ENCODE assay signal across 11 cellular contexts in the genomic region with DNA sequence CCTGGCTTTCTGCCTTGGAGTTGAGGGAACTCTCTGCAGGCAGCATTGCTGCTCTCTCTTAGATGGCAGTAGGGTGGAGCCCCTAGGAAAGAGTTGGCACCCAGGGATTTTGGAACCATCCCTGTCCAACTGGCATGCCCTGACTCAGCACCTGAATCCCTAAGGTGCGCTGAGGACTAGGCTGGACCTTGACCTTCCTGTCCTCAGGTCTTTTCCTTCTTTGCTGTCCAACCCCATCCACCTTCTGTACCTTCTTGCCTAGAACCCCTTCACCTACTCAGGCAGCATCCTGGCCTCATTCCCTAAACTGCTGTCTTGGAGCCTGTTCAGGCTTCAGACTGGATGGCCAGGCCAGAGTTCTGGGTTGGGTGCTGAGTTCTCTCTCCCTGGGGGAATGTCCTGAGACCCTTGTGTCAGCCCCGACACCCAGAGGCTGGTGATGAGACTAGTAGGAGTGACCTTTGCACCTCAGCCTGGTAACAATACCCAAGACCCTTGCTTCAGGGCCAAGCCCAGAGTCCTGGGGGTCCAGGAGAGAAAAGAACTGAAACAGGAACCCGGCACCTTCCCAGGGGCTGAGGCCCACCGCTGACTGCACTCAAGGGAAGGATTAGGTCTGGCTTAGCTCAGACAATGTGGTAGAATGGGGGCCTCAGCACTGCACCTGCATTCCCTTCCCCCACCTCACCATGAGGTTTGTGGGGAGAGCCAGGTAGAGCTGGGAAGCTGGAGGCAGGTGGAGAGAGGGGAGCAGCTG. TPM values are rescaled to one million over a fixed set of nuclear protein-coding genes. Genes with fewer than 3 reads are reported as not detected.
A peak's percentile ranks its signal among the peaks of the same experiment; 100 is the strongest.
DNase-seq lines count a peak whose midpoint lies in the region; ATAC-seq, FAIRE-seq and TF ChIP-seq lines count a peak whose summit lies in the region.
"Had no signal": no experiment of that assay in that cellular context is flagged by ENCODE, and none has a peak within 500 bp of the region (broad histone marks: within the 10 kb centered on the region; RNA-seq: fewer than 3 reads in every experiment).

No MANE protein-coding gene starts in this region.

- peak overlapping the region; percentile 70; the same call in 1 of the 2 replicates for H2AFZ ChIP-seq in GM12878 (ENCODE audit: control insufficient read depth, low read depth, low read length)

- TF ChIP-seq EP300 in GM12878 (IDR thresholded peaks at IDR 0.05; ENCODE audit: borderline replicate concordance in 1 of 2, control insufficient read depth in 1 of 2, low read depth in 2 of 2, low read length in 2 of 2) = no peak
- no peak for TF ChIP-seq EP300 in upper lobe of left lung (IDR thresholded peaks at IDR 0.05)

- peak overlapping the region; percentile 65 for H3K9ac ChIP-seq in GM12878 (ENCODE audit: control insufficient read depth, insufficient read depth, low read length)

- ATAC-seq in activated T-cell treated with anti-CD3 and anti-CD28 coated beads, Interleukin-2, amount 50 U/mL, for 72 hours (replicated peaks in 1 of 2) = no peak
- ATAC-seq in GM12878 (no peak), upper lobe of left lung (ENCODE audit: low FRiP score in 2 of 2) (no peak), GM21576 (IDR thresholded peaks at IDR 0.05; ENCODE audit: unreplicated experiment) (no peak)

- no peak for FAIRE-seq in GM12878 (lab: Jason Lieb, UNC)
- FAIRE-seq: colon had no signal

- 0 out of 2 replicates have a peak overlapping the region, but pooled peaks have one; percentile 51 for H3K4me3 ChIP-seq in GM12878
- H3K4me3 ChIP-seq in mesodermal cell (ENCODE audit: extremely low read depth, insufficient read depth, low read length, poor library complexity, severe bottlenecking) = no peak overlapping the region
- no peak overlapping the region for H3K4me3 ChIP-seq in upper lobe of left lung

- CTCF ChIA-PET in GM12878 (lab: Yijun Ruan, JAX) = interaction anchor here (0.6 to 26.2 kb wide), 14 partner anchors 10 to 638 kb away, joined by 3 to 1301 read pairs (median 5); partner anchors contain the start of genes CLCF1, PPP1CA and RAD9A

- H3K27me3 Mint-ChIP-seq in activated T-cell treated with anti-CD3 and anti-CD28 coated beads, Interleukin-2, amount 50 U/mL, for 72 hours (ENCODE audit: low read depth) = no peaks in the 10 kb centered on the region

- SMC1A ChIA-PET in GM12878 (lab: Charles Lee; ENCODE audit: uncharacterized antibody, unreplicated experiment) = interaction anchor here (0.8 to 15.8 kb wide), 10 partner anchors 11 to 304 kb away, joined by 3 to 646 read pairs (median 6); partner anchors contain the start of genes CLCF1, PPP1CA, RAD9A and TBC1D10C

- H3K4me1 Mint-ChIP-seq in activated T-cell treated with anti-CD3 and anti-CD28 coated beads, Interleukin-2, amount 50 U/mL, for 72 hours (ENCODE audit: low read depth) = peaks cover 39% of the 10 kb centered on the region

- TF ChIP-seq CTCF in GM12878 (IDR thresholded peaks at IDR 0.05 in 2 of 3, conservative IDR thresholded peaks at IDR 0.05 in 1 of 3; ENCODE audit: control insufficient read depth in 2 of 3, extremely low read depth in 1 of 3, insufficient read depth in 1 of 3, low read depth in 3 of 3, low read length in 3 of 3) (no peak), upper lobe of left lung (IDR thresholded peaks at IDR 0.05) (no peak)

- peak overlapping the region; percentile 59 for H3K27ac Mint-ChIP-seq in activated T-cell treated with anti-CD3 and anti-CD28 coated beads, Interleukin-2, amount 50 U/mL, for 72 hours

- H3K4me3 Mint-ChIP-seq in activated T-cell treated with anti-CD3 and anti-CD28 coated beads, Interleukin-2, amount 50 U/mL, for 72 hours = peak overlapping the region in 1 of 2 donors; percentile 57

- H3K79me2 ChIP-seq in GM12878 (ENCODE audit: control insufficient read depth, insufficient read depth, low read length) = peaks cover 19% of the 10 kb centered on the region

- 37% methylated on average over 4 of the region's 4 CpGs for WGBS in GM12878 (ENCODE audit: insufficient coverage, insufficient replicate concordance, low lambda C conversion rate, missing lambda C conversion rate)
- WGBS in mesodermal cell (ENCODE audit: insufficient coverage in 2 of 2), 2 experiments = 82 to 100% methylated on average over 1 to 4 of the region's 4 CpGs
- WGBS in upper lobe of left lung, 2 donors = 81 to 85% methylated on average over 4 of the region's 4 CpGs

- no peaks in the 10 kb centered on the region; a peak in 1 of 4 replicates for H3K27me3 ChIP-seq in GM12878 (replicated peaks in 1 of 2; ENCODE audit: control insufficient read depth in 2 of 2, insufficient read depth in 2 of 2, low read length in 1 of 2)
- H3K27me3 ChIP-seq in upper lobe of left lung = no peaks in the 10 kb centered on the region
- H3K27me3 ChIP-seq: BE2C had no signal

- H3K36me3 ChIP-seq in GM12878 (ENCODE audit: control insufficient read depth in 2 of 2, insufficient read depth in 2 of 2, low read length in 1 of 2) (no peaks in the 10 kb centered on the region), mesodermal cell (ENCODE audit: control insufficient read depth, insufficient read depth, low read length) (no peaks in the 10 kb centered on the region), upper lobe of left lung (no peaks in the 10 kb centered on the region)
- H3K36me3 ChIP-seq: BE2C had no signal

- H3K9me3 ChIP-seq in GM12878 (replicated peaks; ENCODE audit: control insufficient read depth, insufficient read depth, low read length) (no peaks in the 10 kb centered on the region), mesodermal cell (ENCODE audit: control insufficient read depth, low read length) (no peaks in the 10 kb centered on the region), upper lobe of left lung (no peaks in the 10 kb centered on the region)
- H3K9me3 ChIP-seq: BE2C had no signal

- in situ Hi-C loops in GM12878 (cut with MboI) = no loop called here

- TF ChIP-seq RAD21 in GM12878 (IDR thresholded peaks at IDR 0.05; ENCODE audit: insufficient read depth, low read depth, low read length) = no peak

- H3K27ac ChIP-seq in GM12878 (ENCODE audit: control insufficient read depth, insufficient read depth) (peak overlapping the region; percentile 67), mesodermal cell (ENCODE audit: low read depth, low read length, severe bottlenecking) (peak overlapping the region; percentile 94), upper lobe of left lung (peak overlapping the region; percentile 97 to 100 (median 98))

- H4K20me1 ChIP-seq in GM12878 (ENCODE audit: control insufficient read depth, insufficient read depth) = no peaks in the 10 kb centered on the region

- intact Hi-C loops in GM12878 (cut with micrococcal nuclease; ENCODE audit: unreplicated experiment) = loop anchor here (2.0 kb wide), 2 partner anchors 15 to 151 kb away; no protein-coding TSS in a partner anchor

- DNase-seq in activated T-cell treated with anti-CD3 and anti-CD28 coated beads, Interleukin-2, amount 50 U/mL, for 72 hours = no peak
- DNase-seq in activated T-cell treated with anti-CD3 and anti-CD28 coated beads, Interleukin-2, amount 50 U/mL, for 1 hour = no peak
- no peak for DNase-seq in GM12878 (ENCODE audit: low read depth, low spot score)
- no peak for DNase-seq in upper lobe of left lung
- no peak for DNase-seq in stimulated activated CD4-positive, alpha-beta T cell treated with anti-CD3 and anti-CD28 coated beads, Interleukin-2, amount 100 ng/mL, for 48 hours
- DNase-seq in stimulated activated CD4-positive, alpha-beta T cell treated with anti-CD3 and anti-CD28 coated beads, Interleukin-4, amount 100 ng/mL, for 4 hours = no peak

- TF ChIP-seq POLR2A in GM12878 (IDR thresholded peaks at IDR 0.05; ENCODE audit: low read depth, low read length) (no peak), upper lobe of left lung (IDR thresholded peaks at IDR 0.05) (no peak)

- POLR2A ChIA-PET in GM12878 (lab: Charles Lee) = interaction anchor here (0.5 to 11.4 kb wide), 13 partner anchors 10 to 133 kb away, joined by 3 to 183 read pairs (median 8); partner anchors contain the start of genes PPP1CA, RAD9A and TBC1D10C

- H3K36me3 Mint-ChIP-seq in activated T-cell treated with anti-CD3 and anti-CD28 coated beads, Interleukin-2, amount 50 U/mL, for 72 hours (ENCODE audit: insufficient read depth in 2 of 2) = peaks cover 0 to 1% of the 10 kb centered on the region in 2 donors

- BruUV-seq in GM12878 (replicated peaks; lab: Mats Ljungman, UMichigan) = no TSS peak

- H3K4me1 ChIP-seq in GM12878 (ENCODE audit: control insufficient read depth, insufficient read depth, low read length) (peaks cover 41% of the 10 kb centered on the region), mesodermal cell (ENCODE audit: control insufficient read depth, insufficient read depth, low read length, poor library complexity, severe bottlenecking) (peaks cover 40% of the 10 kb centered on the region), upper lobe of left lung (peaks cover 52 to 71% (median 59%) of the 10 kb centered on the region in 4 donors)

- no peaks in the 10 kb centered on the region for H3K9me3 Mint-ChIP-seq in activated T-cell treated with anti-CD3 and anti-CD28 coated beads, Interleukin-2, amount 50 U/mL, for 72 hours

- peak overlapping the region; percentile 39; the same call in 1 of the 2 replicates for H3K4me2 ChIP-seq in GM12878 (ENCODE audit: control insufficient read depth, insufficient read depth)

- RAD21 ChIA-PET in GM12878 (lab: Charles Lee; ENCODE audit: unreplicated experiment) = interaction anchor here (0.6 to 10.1 kb wide), 15 partner anchors 11 to 226 kb away, joined by 3 to 525 read pairs (median 4); partner anchors contain the start of genes CLCF1, PPP1CA, PTPRCAP and RAD9A

RNA-seq across cellular contexts. Expression of gene POLD4, which starts 2.6 kb away (rescaled TPM):
- 10 to 100 TPM; 68.5 to 74.1 TPM for total RNA-seq in activated T-cell treated with anti-CD3 and anti-CD28 coated beads, Interleukin-2, amount 50 U/mL, for 72 hours
- 56.1 and 63.5 TPM in 2 replicates for total RNA-seq in GM12878 (2013; cell fraction: nucleolus; rRNA removed)
- total RNA-seq in GM12878 (2014; rRNA removed) (140 and 142 TPM in 2 replicates), GM12878 (2014; rRNA removed; fragmentation: Illumina TruSeq; extraction: Trizol) (46.8 and 51.2 TPM in 2 replicates), GM12878 (2021) (103 and 110 TPM in 2 replicates), upper lobe of left lung (100 to 1,000 TPM in 4 of 6 donors, 10 to 100 TPM in 2; 55.5 to 173 (median 106) TPM)
- polyA plus RNA-seq in GM12878 (2011; ENCODE audit: low read depth) = 80.8 TPM
- polyA plus RNA-seq in GM12878 (2011; rRNA removed) (43.4 and 72.8 TPM in 2 replicates), GM12878 (2014; fragmentation: Illumina TruSeq; extraction: Trizol) (11.5 and 25.8 TPM in 2 replicates), GM12878 (2014; fragmentation: Nextera tagmentation; extraction: Ambion mirVana) (10 to 100 TPM in 1 of 2 experiments, 1 to 10 TPM in 1; 8.1 to 23.5 TPM), GM12878 (2014; rRNA removed) (176 and 184 TPM in 2 replicates), GM12878 (2016; fragmentation: Nextera tagmentation; extraction: Ambion mirVana) (100 to 1,000 TPM; 120 to 125 TPM)
- polyA plus RNA-seq in GM12878 (2011; cell fraction: cytosol; rRNA removed) = 189 and 201 TPM in 2 replicates
- 133 and 135 TPM in 2 replicates for polyA plus RNA-seq in GM12878 (2011; cell fraction: nucleus; rRNA removed)
- polyA plus RNA-seq in GM12878 (2012) = 174 and 197 TPM in 2 replicates
- polyA minus RNA-seq in GM12878 (2011; rRNA and poly(A)+ RNA removed) = 22.5 and 64.9 TPM in 2 replicates
- polyA minus RNA-seq in GM12878 (2011; cell fraction: cytosol; rRNA and poly(A)+ RNA removed) = 39.0 and 41.6 TPM in 2 replicates
- polyA minus RNA-seq in GM12878 (2011; cell fraction: nucleus; rRNA and poly(A)+ RNA removed) = 35.1 and 49.9 TPM in 2 replicates
- polyA plus RNA-seq in mesodermal cell (2013, experiment 1 of 2) = 67.2 TPM
- 56.7 TPM for polyA plus RNA-seq in mesodermal cell (2013, experiment 2 of 2)

RNA-seq across cellular contexts. Expression of gene CLCF1, which starts 17.4 kb away (rescaled TPM):
- under 1 TPM; 0.22 to 0.93 TPM for total RNA-seq in activated T-cell treated with anti-CD3 and anti-CD28 coated beads, Interleukin-2, amount 50 U/mL, for 72 hours
- 0.98 and 1.1 TPM in 2 replicates for total RNA-seq in GM12878 (2013; cell fraction: nucleolus; rRNA removed)
- total RNA-seq in GM12878 (2014; rRNA removed) = 0.68 and 0.82 TPM in 2 replicates
- total RNA-seq in GM12878 (2014; rRNA removed; fragmentation: Illumina TruSeq; extraction: Trizol) = 0.63 and 0.64 TPM in 2 replicates
- 1.3 and 1.5 TPM in 2 replicates for total RNA-seq in GM12878 (2021)
- polyA plus RNA-seq in GM12878 (2011; ENCODE audit: low read depth) = 0.31 TPM
- polyA plus RNA-seq in GM12878 (2011; rRNA removed) = 0.12 and 0.16 TPM in 2 replicates
- 0.42 and 0.45 TPM in 2 replicates for polyA plus RNA-seq in GM12878 (2011; cell fraction: cytosol; rRNA removed)
- 0.84 and 1.2 TPM in 2 replicates for polyA plus RNA-seq in GM12878 (2011; cell fraction: nucleus; rRNA removed)
- 0.74 and 0.87 TPM in 2 replicates for polyA plus RNA-seq in GM12878 (2012)
- polyA plus RNA-seq in GM12878 (2014; fragmentation: Illumina TruSeq; extraction: Trizol) = 0.25 and 0.79 TPM in 2 replicates
- polyA plus RNA-seq in GM12878 (2014; fragmentation: Nextera tagmentation; extraction: Ambion mirVana) = under 1 TPM; 0.24 to 0.58 TPM
- 2.1 and 2.4 TPM in 2 replicates for polyA plus RNA-seq in GM12878 (2014; rRNA removed)
- under 1 TPM in 1 of 2 experiments, not detected in 1; 0.35 TPM for polyA plus RNA-seq in GM12878 (2016; fragmentation: Nextera tagmentation; extraction: Ambion mirVana)
- polyA minus RNA-seq in GM12878 (2011; rRNA and poly(A)+ RNA removed) = 0.37 and 0.52 TPM in 2 replicates
- not detected in 2 replicates for polyA minus RNA-seq in GM12878 (2011; cell fraction: cytosol; rRNA and poly(A)+ RNA removed)
- polyA minus RNA-seq in GM12878 (2011; cell fraction: nucleus; rRNA and poly(A)+ RNA removed) = 0.24 and 0.38 TPM in 2 replicates
- 5.1 TPM for polyA plus RNA-seq in mesodermal cell (2013, experiment 1 of 2)
- 4.8 TPM for polyA plus RNA-seq in mesodermal cell (2013, experiment 2 of 2)
- 10 to 100 TPM in 2 of 6 donors, 1 to 10 TPM in 4; 3.7 to 29.5 (median 6.0) TPM for total RNA-seq in upper lobe of left lung

RNA-seq across cellular contexts. Expression of gene RAD9A, which starts 35.8 kb away (rescaled TPM):
- 10 to 100 TPM; 36.7 to 41.2 TPM for total RNA-seq in activated T-cell treated with anti-CD3 and anti-CD28 coated beads, Interleukin-2, amount 50 U/mL, for 72 hours
- total RNA-seq in GM12878 (2013; cell fraction: nucleolus; rRNA removed) = 30.1 and 32.3 TPM in 2 replicates
- 21.0 and 21.9 TPM in 2 replicates for total RNA-seq in GM12878 (2014; rRNA removed)
- 8.2 TPM in 2 replicates for total RNA-seq in GM12878 (2014; rRNA removed; fragmentation: Illumina TruSeq; extraction: Trizol)
- total RNA-seq in GM12878 (2021) = 29.5 and 32.7 TPM in 2 replicates
- 12.9 TPM for polyA plus RNA-seq in GM12878 (2011; ENCODE audit: low read depth)
- 9.6 and 18.6 TPM in 2 replicates for polyA plus RNA-seq in GM12878 (2011; rRNA removed)
- 31.8 and 50.4 TPM in 2 replicates for polyA plus RNA-seq in GM12878 (2011; cell fraction: cytosol; rRNA removed)
- polyA plus RNA-seq in GM12878 (2011; cell fraction: nucleus; rRNA removed) = 114 and 143 TPM in 2 replicates
- polyA plus RNA-seq in GM12878 (2012) = 21.3 and 26.9 TPM in 2 replicates
- polyA plus RNA-seq in GM12878 (2014; fragmentation: Illumina TruSeq; extraction: Trizol) = 5.8 and 15.6 TPM in 2 replicates
- polyA plus RNA-seq in GM12878 (2014; fragmentation: Nextera tagmentation; extraction: Ambion mirVana) = 1 to 10 TPM; 1.1 to 3.6 TPM
- 36.2 and 37.6 TPM in 2 replicates for polyA plus RNA-seq in GM12878 (2014; rRNA removed)
- 10 to 100 TPM; 22.0 to 25.6 TPM for polyA plus RNA-seq in GM12878 (2016; fragmentation: Nextera tagmentation; extraction: Ambion mirVana)
- 7.2 and 11.3 TPM in 2 replicates for polyA minus RNA-seq in GM12878 (2011; rRNA and poly(A)+ RNA removed)
- polyA minus RNA-seq in GM12878 (2011; cell fraction: cytosol; rRNA and poly(A)+ RNA removed) = 4.8 and 10.5 TPM in 2 replicates
- 14.0 and 24.6 TPM in 2 replicates for polyA minus RNA-seq in GM12878 (2011; cell fraction: nucleus; rRNA and poly(A)+ RNA removed)
- polyA plus RNA-seq in mesodermal cell (2013, experiment 1 of 2) = 18.3 TPM
- 17.7 TPM for polyA plus RNA-seq in mesodermal cell (2013, experiment 2 of 2)
- 100 to 1,000 TPM in 1 of 6 donors, 10 to 100 TPM in 5; 20.4 to 115 (median 28.2) TPM for total RNA-seq in upper lobe of left lung

RNA-seq across cellular contexts. Expression of gene PPP1CA, which starts 45.7 kb away (rescaled TPM):
- 100 to 1,000 TPM; 211 to 244 TPM for total RNA-seq in activated T-cell treated with anti-CD3 and anti-CD28 coated beads, Interleukin-2, amount 50 U/mL, for 72 hours
- total RNA-seq in GM12878 (2013; cell fraction: nucleolus; rRNA removed) = 38.1 and 44.1 TPM in 2 replicates
- 342 and 371 TPM in 2 replicates for total RNA-seq in GM12878 (2014; rRNA removed)
- 170 and 176 TPM in 2 replicates for total RNA-seq in GM12878 (2014; rRNA removed; fragmentation: Illumina TruSeq; extraction: Trizol)
- 265 and 269 TPM in 2 replicates for total RNA-seq in GM12878 (2021)
- polyA plus RNA-seq in GM12878 (2011; ENCODE audit: low read depth) = 75.3 TPM
- 86.0 and 211 TPM in 2 replicates for polyA plus RNA-seq in GM12878 (2011; rRNA removed)
- polyA plus RNA-seq in GM12878 (2011; cell fraction: cytosol; rRNA removed) = 440 and 506 TPM in 2 replicates
- 220 and 242 TPM in 2 replicates for polyA plus RNA-seq in GM12878 (2011; cell fraction: nucleus; rRNA removed)
- 174 and 181 TPM in 2 replicates for polyA plus RNA-seq in GM12878 (2012)
- polyA plus RNA-seq in GM12878 (2014; fragmentation: Illumina TruSeq; extraction: Trizol) = 128 and 202 TPM in 2 replicates
- polyA plus RNA-seq in GM12878 (2014; fragmentation: Nextera tagmentation; extraction: Ambion mirVana) = 10 to 100 TPM; 26.4 to 41.7 TPM
- polyA plus RNA-seq in GM12878 (2014; rRNA removed) = 306 and 326 TPM in 2 replicates
- 100 to 1,000 TPM; 417 to 458 TPM for polyA plus RNA-seq in GM12878 (2016; fragmentation: Nextera tagmentation; extraction: Ambion mirVana)
- 121 and 204 TPM in 2 replicates for polyA minus RNA-seq in GM12878 (2011; rRNA and poly(A)+ RNA removed)
- 83.8 and 94.6 TPM in 2 replicates for polyA minus RNA-seq in GM12878 (2011; cell fraction: cytosol; rRNA and poly(A)+ RNA removed)
- 49.0 and 75.9 TPM in 2 replicates for polyA minus RNA-seq in GM12878 (2011; cell fraction: nucleus; rRNA and poly(A)+ RNA removed)
- polyA plus RNA-seq in mesodermal cell (2013, experiment 1 of 2) = 238 TPM
- 192 TPM for polyA plus RNA-seq in mesodermal cell (2013, experiment 2 of 2)
- total RNA-seq in upper lobe of left lung = 100 to 1,000 TPM in 3 of 6 donors, 10 to 100 TPM in 3; 83.8 to 191 (median 135) TPM

RNA-seq across cellular contexts. Expression of gene TBC1D10C, which starts 47.9 kb away (rescaled TPM):
- 100 to 1,000 TPM in 1 of 2 donors, 10 to 100 TPM in 1; 93.3 to 120 TPM for total RNA-seq in activated T-cell treated with anti-CD3 and anti-CD28 coated beads, Interleukin-2, amount 50 U/mL, for 72 hours
- total RNA-seq in GM12878 (2013; cell fraction: nucleolus; rRNA removed) = 59.5 and 60.3 TPM in 2 replicates
- 52.0 and 60.0 TPM in 2 replicates for total RNA-seq in GM12878 (2014; rRNA removed)
- total RNA-seq in GM12878 (2014; rRNA removed; fragmentation: Illumina TruSeq; extraction: Trizol) = 18.4 and 19.5 TPM in 2 replicates
- 77.4 and 80.7 TPM in 2 replicates for total RNA-seq in GM12878 (2021)
- 12.8 TPM for polyA plus RNA-seq in GM12878 (2011; ENCODE audit: low read depth)
- 9.6 and 15.4 TPM in 2 replicates for polyA plus RNA-seq in GM12878 (2011; rRNA removed)
- 27.2 and 41.2 TPM in 2 replicates for polyA plus RNA-seq in GM12878 (2011; cell fraction: cytosol; rRNA removed)
- 200 and 210 TPM in 2 replicates for polyA plus RNA-seq in GM12878 (2011; cell fraction: nucleus; rRNA removed)
- polyA plus RNA-seq in GM12878 (2012) = 48.1 and 51.7 TPM in 2 replicates
- polyA plus RNA-seq in GM12878 (2014; fragmentation: Illumina TruSeq; extraction: Trizol) = 3.4 and 13.5 TPM in 2 replicates
- polyA plus RNA-seq in GM12878 (2014; fragmentation: Nextera tagmentation; extraction: Ambion mirVana) = 1 to 10 TPM; 1.1 to 6.6 TPM
- 83.4 and 85.3 TPM in 2 replicates for polyA plus RNA-seq in GM12878 (2014; rRNA removed)
- 10 to 100 TPM; 61.8 to 73.3 TPM for polyA plus RNA-seq in GM12878 (2016; fragmentation: Nextera tagmentation; extraction: Ambion mirVana)
- 8.1 and 20.2 TPM in 2 replicates for polyA minus RNA-seq in GM12878 (2011; rRNA and poly(A)+ RNA removed)
- 9.6 and 12.3 TPM in 2 replicates for polyA minus RNA-seq in GM12878 (2011; cell fraction: cytosol; rRNA and poly(A)+ RNA removed)
- polyA minus RNA-seq in GM12878 (2011; cell fraction: nucleus; rRNA and poly(A)+ RNA removed) = 26.1 and 33.3 TPM in 2 replicates
- 1.8 TPM for polyA plus RNA-seq in mesodermal cell (2013, experiment 1 of 2)
- polyA plus RNA-seq in mesodermal cell (2013, experiment 2 of 2) = 0.91 TPM
- 10 to 100 TPM in 5 of 6 donors, 1 to 10 TPM in 1; 8.4 to 45.3 (median 32.7) TPM for total RNA-seq in upper lobe of left lung
- total RNA-seq: lung microvascular endothelial cell had no signal
